Comparison of ENCODE assay signal across 14 cellular contexts in genomic region chr6:84346372-84346771, GRCh38.
DNase-seq lines count a peak whose midpoint lies in the region; ATAC-seq and TF ChIP-seq lines count a peak whose summit lies in the region.
"Had no signal": no experiment of that assay in that cellular context is flagged by ENCODE, and none has a peak within 500 bp of the region (broad histone marks: within the 10 kb centered on the region; RNA-seq: fewer than 3 reads in every experiment).

No MANE protein-coding gene starts in this region.

- H3K36me3 ChIP-seq in DND-41 (ENCODE audit: insufficient read depth, low read length) (no peaks in the 10 kb centered on the region), mammary epithelial cell (ENCODE audit: insufficient read depth, low read length) (no peaks in the 10 kb centered on the region), osteoblast (ENCODE audit: insufficient read depth, low read length) (no peaks in the 10 kb centered on the region)
- no peaks in the 10 kb centered on the region for H3K36me3 ChIP-seq in effector memory CD4-positive, alpha-beta T cell (ENCODE audit: control insufficient read depth, insufficient read depth, low read length)
- H3K36me3 ChIP-seq: HAP-1 had no signal

- no peak overlapping the region for H3K9ac ChIP-seq in DND-41 (ENCODE audit: low read depth, low read length)
- H3K9ac ChIP-seq in mammary epithelial cell (ENCODE audit: insufficient read depth, low read length) = no peak overlapping the region

- H3K27me3 ChIP-seq in DND-41 (ENCODE audit: insufficient read depth, low read length, poor library complexity) (no peaks in the 10 kb centered on the region), mammary epithelial cell (ENCODE audit: insufficient read depth, low read length) (peaks cover 2% of the 10 kb centered on the region), osteoblast (ENCODE audit: insufficient read depth, low read length) (no peaks in the 10 kb centered on the region)
- H3K27me3 ChIP-seq in effector memory CD4-positive, alpha-beta T cell (replicated peaks; ENCODE audit: control insufficient read depth, insufficient read depth, low read length, poor library complexity, severe bottlenecking) = no peaks in the 10 kb centered on the region

- H3K4me2 ChIP-seq in DND-41 (ENCODE audit: insufficient read depth, low read length) (no peak overlapping the region), mammary epithelial cell (ENCODE audit: insufficient read depth, low read depth, low read length) (no peak overlapping the region), osteoblast (ENCODE audit: insufficient read depth, low read length) (no peak overlapping the region)

- H3K4me1 ChIP-seq in DND-41 (ENCODE audit: insufficient read depth, low read length) = no peaks in the 10 kb centered on the region
- no peaks in the 10 kb centered on the region for H3K4me1 ChIP-seq in mammary epithelial cell (ENCODE audit: insufficient read depth, low read length)
- H3K4me1 ChIP-seq in osteoblast (ENCODE audit: insufficient read depth, low read length) = no peaks in the 10 kb centered on the region
- H3K4me1 ChIP-seq in effector memory CD4-positive, alpha-beta T cell (ENCODE audit: control insufficient read depth, insufficient read depth, low read length, poor library complexity, severe bottlenecking) = no peaks in the 10 kb centered on the region
- H3K4me1 ChIP-seq: HAP-1 had no signal

- no peak for ATAC-seq in DND-41 (ENCODE audit: insufficient read depth, low read depth)
- ATAC-seq: esophagus mucosa had no signal

- DNase-seq in DND-41 = no peak
- no peak for DNase-seq in LNCaP clone FGC (ENCODE audit: low read depth)
- no peak for DNase-seq in mammary epithelial cell
- no peak for DNase-seq in osteoblast (ENCODE audit: insufficient read length, low spot score, missing footprints)
- DNase-seq in HPDE6-E6E7 (ENCODE audit: extremely low spot score) = no peak
- no peak for DNase-seq in NCI-H82 treated with DMSO at 0.1 percent for 48 hours (lab: John Stamatoyannopoulos, UW; ENCODE audit: unreplicated experiment)
- DNase-seq in effector memory CD4-positive, alpha-beta T cell = no peak
- DNase-seq: activated naive CD8-positive, alpha-beta T cell treated with anti-CD3 and anti-CD28 coated beads, Interleukin-2, amount 10 ng/mL, durations not matched to agents 7 days and 5 days; hypothalamus; KG1; NCI-H1436 treated with DMSO at 0.1 percent for 48 hours; T-helper 2 cell had no signal

- intact Hi-C loops in mammary epithelial cell (cut with micrococcal nuclease) = no loop called here

- in situ Hi-C loops in mammary epithelial cell (cut with MboI; ENCODE audit: low sequenced_read_pairs in 2 of 2) = no loop called here

- H3K9me3 ChIP-seq in DND-41 (ENCODE audit: insufficient read depth, low read length, severe bottlenecking) = no peaks in the 10 kb centered on the region
- no peaks in the 10 kb centered on the region for H3K9me3 ChIP-seq in mammary epithelial cell (replicated peaks; ENCODE audit: insufficient read depth, low read length)
- H3K9me3 ChIP-seq in osteoblast (ENCODE audit: low read depth, low read length) = no peaks in the 10 kb centered on the region
- no peaks in the 10 kb centered on the region for H3K9me3 ChIP-seq in effector memory CD4-positive, alpha-beta T cell (ENCODE audit: control insufficient read depth, low read length)
- H3K9me3 ChIP-seq: HAP-1 had no signal

- TF ChIP-seq CTCF in DND-41 (IDR thresholded peaks at IDR 0.05; ENCODE audit: borderline replicate concordance, extremely low read depth, low read length, poor library complexity, severe bottlenecking) = peak; percentile 31
- TF ChIP-seq CTCF in LNCaP clone FGC (IDR thresholded peaks at IDR 0.05; ENCODE audit: control insufficient read depth, extremely low read depth, insufficient read depth) = peak; percentile 32
- peak; percentile 25 to 28 for TF ChIP-seq CTCF in mammary epithelial cell (conservative IDR thresholded peaks at IDR 0.05 in 1 of 2, IDR thresholded peaks at IDR 0.05 in 1 of 2; ENCODE audit: extremely low read depth in 1 of 2, insufficient read depth in 1 of 2, low read depth in 1 of 2, low read length in 2 of 2)
- peak; percentile 38 for TF ChIP-seq CTCF in osteoblast (IDR thresholded peaks at IDR 0.05; ENCODE audit: extremely low read depth, low read depth, low read length)

- H4K20me1 ChIP-seq in DND-41 (ENCODE audit: insufficient read depth, low read length) (no peaks in the 10 kb centered on the region), mammary epithelial cell (ENCODE audit: insufficient read depth, low read length) (no peaks in the 10 kb centered on the region), osteoblast (ENCODE audit: insufficient read depth, low read length) (no peaks in the 10 kb centered on the region)

- no peaks in the 10 kb centered on the region for H3K79me2 ChIP-seq in DND-41 (ENCODE audit: insufficient read depth, low read length)
- no peaks in the 10 kb centered on the region for H3K79me2 ChIP-seq in mammary epithelial cell (ENCODE audit: insufficient read depth, low read length)
- H3K79me2 ChIP-seq in osteoblast (ENCODE audit: insufficient read depth, low read length) = no peaks in the 10 kb centered on the region

- H2AFZ ChIP-seq in DND-41 (ENCODE audit: low read depth, low read length) (no peak overlapping the region), mammary epithelial cell (ENCODE audit: low read depth, low read length) (no peak overlapping the region), osteoblast (ENCODE audit: low read length) (no peak overlapping the region)

- H3K27ac ChIP-seq in DND-41 (ENCODE audit: low read length) = no peak overlapping the region
- H3K27ac ChIP-seq in mammary epithelial cell (ENCODE audit: insufficient read depth, low read depth, low read length) = no peak overlapping the region
- no peak overlapping the region for H3K27ac ChIP-seq in osteoblast (ENCODE audit: low read depth, low read length)
- H3K27ac ChIP-seq in effector memory CD4-positive, alpha-beta T cell (ENCODE audit: insufficient read depth, low read length, poor library complexity, severe bottlenecking) = no peak overlapping the region

- CTCF ChIA-PET in mammary epithelial cell (lab: Charles Lee; ENCODE audit: low non-redundant PET) = interaction anchor here (0.7 kb wide), 1 partner anchor 320 kb away, joined by 4 read pairs; no protein-coding TSS in a partner anchor

- H3K4me3 ChIP-seq in DND-41 (ENCODE audit: low read depth in 1 of 2, low read length in 2 of 2) = no peak overlapping the region
- no peak overlapping the region for H3K4me3 ChIP-seq in LNCaP clone FGC (ENCODE audit: low read depth, low read length)
- H3K4me3 ChIP-seq in mammary epithelial cell (replicated peaks in 1 of 3; ENCODE audit: insufficient read depth in 1 of 3, low read depth in 2 of 3, low read length in 3 of 3) = no peak overlapping the region
- no peak overlapping the region for H3K4me3 ChIP-seq in osteoblast (ENCODE audit: insufficient read depth, low read length)
- H3K4me3 ChIP-seq in effector memory CD4-positive, alpha-beta T cell (ENCODE audit: insufficient read depth, low read depth, low read length, poor library complexity, severe bottlenecking) = no peak overlapping the region
- H3K4me3 ChIP-seq: HAP-1 had no signal

- BruUV-seq in mammary epithelial cell (replicated peaks; lab: Mats Ljungman, UMichigan) = no TSS peak

- dilution Hi-C loops in mammary epithelial cell (cut with HindIII; ENCODE audit: low sequenced_read_pairs) = no loop called here
